In the genomic region with DNA sequence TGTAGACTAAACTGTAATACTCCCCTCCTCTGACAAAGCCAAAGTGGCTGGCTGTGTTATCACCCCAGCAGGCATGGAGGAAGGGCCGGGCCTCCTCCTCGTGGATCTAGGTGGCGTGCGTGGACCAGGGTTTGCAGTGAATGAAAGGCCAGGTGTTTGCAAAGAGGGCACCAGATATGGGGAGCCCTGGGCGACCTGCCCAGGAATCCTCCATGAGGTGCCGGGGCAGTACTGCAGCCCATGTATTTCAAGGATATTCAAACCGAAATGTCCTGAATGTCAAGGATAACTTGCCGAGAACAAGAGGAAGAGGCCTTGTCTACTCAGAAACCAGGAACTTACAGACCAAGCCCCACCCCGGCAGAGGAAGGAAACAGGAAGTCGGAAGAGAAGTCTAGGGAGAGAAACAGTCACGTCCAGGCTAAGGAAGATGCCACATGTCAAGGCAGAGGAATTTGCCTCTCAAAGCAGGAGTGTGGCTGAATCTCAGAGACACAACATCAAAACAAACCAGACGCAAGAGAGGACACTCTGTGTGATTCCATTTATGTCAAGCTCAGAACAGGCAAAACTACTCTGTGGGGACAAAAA, we compare ENCODE assay signal across 1 cellular context.
TF ChIP-seq lines count a peak whose summit lies in the region.

No MANE protein-coding gene starts in this region.

TF ChIP-seq in endothelial cell of umbilical vein, 7 proteins besides CTCF, POLR2A, EP300 and RAD21:
- TF ChIP-seq JUN (IDR thresholded peaks at IDR 0.05; ENCODE audit: borderline replicate concordance, insufficient read depth, insufficient read length, low read depth) (no peak), MYC (IDR thresholded peaks at IDR 0.05; ENCODE audit: low read depth, low read length) (no peak), POLR2AphosphoS5 (IDR thresholded peaks at IDR 0.05; ENCODE audit: insufficient read depth, low read depth, low read length) (no peak), FOS (IDR thresholded peaks at IDR 0.05; ENCODE audit: borderline replicate concordance, insufficient read depth, low read length) (no peak), GATA2 (IDR thresholded peaks at IDR 0.05; ENCODE audit: insufficient read depth, insufficient read length, low read depth, low read length) (no peak), EZH2 (IDR thresholded peaks at IDR 0.05; ENCODE audit: borderline replicate concordance, low read depth, low read length, severe bottlenecking) (no peak)
- TF ChIP-seq, protein P1, sequence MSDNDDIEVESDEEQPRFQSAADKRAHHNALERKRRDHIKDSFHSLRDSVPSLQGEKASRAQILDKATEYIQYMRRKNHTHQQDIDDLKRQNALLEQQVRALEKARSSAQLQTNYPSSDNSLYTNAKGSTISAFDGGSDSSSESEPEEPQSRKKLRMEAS (IDR thresholded peaks at IDR 0.05; ENCODE audit: insufficient read depth, insufficient read length) = no peak
